Comparison of ENCODE assay signal across 1 cellular context in genomic region chr12:75984577-75985182, GRCh38.
TF ChIP-seq lines count a peak whose summit lies in the region.

No MANE protein-coding gene starts in this region.

TF ChIP-seq in H1, 55 proteins besides CTCF, POLR2A, EP300 and RAD21:
- TF ChIP-seq SP2 (IDR thresholded peaks at IDR 0.05; ENCODE audit: low read length) (no peak), POU5F1 (IDR thresholded peaks at IDR 0.05; ENCODE audit: low read depth, low read length) (no peak), ATF3 (IDR thresholded peaks at IDR 0.05; ENCODE audit: insufficient read depth, low read depth, low read length) (no peak), SP1 (IDR thresholded peaks at IDR 0.05; ENCODE audit: low read depth, low read length) (no peak), SUZ12 (IDR thresholded peaks at IDR 0.05; ENCODE audit: low read length) (no peak), NRF1 (IDR thresholded peaks at IDR 0.05; ENCODE audit: low read depth, low read length) (no peak), CHD7 (IDR thresholded peaks at IDR 0.05; ENCODE audit: insufficient replicate concordance, low read length) (no peak), YY1 (IDR thresholded peaks at IDR 0.05; ENCODE audit: low read depth, low read length) (no peak), TAF7 (optimal IDR thresholded peaks at IDR 0.05; ENCODE audit: borderline replicate concordance, low read depth, low read length) (no peak), CREB1 (IDR thresholded peaks at IDR 0.05) (no peak), RBBP5 (IDR thresholded peaks at IDR 0.05; ENCODE audit: borderline replicate concordance, low read depth, low read length) (no peak), KDM4A (IDR thresholded peaks at IDR 0.05; ENCODE audit: low read depth, low read length, severe bottlenecking) (no peak), SP4 (IDR thresholded peaks at IDR 0.05; ENCODE audit: low read length) (no peak), KDM1A (IDR thresholded peaks at IDR 0.05; ENCODE audit: borderline replicate concordance, low read length) (no peak), SIRT6 (IDR thresholded peaks at IDR 0.05; ENCODE audit: low read length) (no peak), ZNF274 (IDR thresholded peaks at IDR 0.05; ENCODE audit: borderline replicate concordance, extremely low read depth, low read length) (no peak), E2F6 (IDR thresholded peaks at IDR 0.05) (no peak), ASH2L (IDR thresholded peaks at IDR 0.05; ENCODE audit: low read length) (no peak), PHF8 (conservative IDR thresholded peaks at IDR 0.05; ENCODE audit: low read depth, low read length) (no peak), USF2 (IDR thresholded peaks at IDR 0.05; ENCODE audit: low read length) (no peak)
